In the genomic region with DNA sequence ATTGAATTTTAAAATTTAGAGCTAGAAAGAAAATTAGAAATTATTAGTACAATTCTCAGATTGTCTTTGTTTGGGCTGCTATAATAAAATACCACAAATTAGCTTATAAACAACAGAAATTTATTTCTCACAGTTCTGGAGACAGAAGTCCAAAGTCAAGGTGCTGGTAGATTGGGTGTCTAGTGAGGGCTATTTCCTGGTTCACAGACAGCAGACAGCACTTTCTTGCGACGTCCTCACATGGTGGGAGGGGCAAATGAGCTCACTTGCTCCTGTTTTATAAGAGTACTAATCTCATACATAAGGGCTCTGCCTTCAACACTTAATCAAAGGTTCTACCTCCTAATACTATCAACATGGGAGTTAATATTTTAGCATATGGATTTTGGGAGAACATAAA, we compare ENCODE assay signal across 21 cellular contexts.
"Had no signal": no experiment of that assay in that cellular context is flagged by ENCODE, and none has a peak within 500 bp of the region (broad histone marks: within the 10 kb centered on the region; RNA-seq: fewer than 3 reads in every experiment).

No MANE protein-coding gene starts in this region.

- DNase-seq: activated B cell treated with CpG ODN at 0.5 μM for 24 hours; activated CD4-positive, alpha-beta T cell treated with anti-CD3 and anti-CD28 coated beads for 1 hour; activated CD4-positive, alpha-beta T cell treated with anti-CD3 and anti-CD28 coated beads, Interleukin-2, amount 10 ng/mL, durations not matched to agents 24 days and 14 days; activated CD4-positive, alpha-beta T cell treated with anti-CD3 and anti-CD28 coated beads, Interleukin-2, amount 50 U/mL, for 48 hours; activated CD8-positive, alpha-beta memory T cell treated with anti-CD3 and anti-CD28 coated beads, Interleukin-2, amount 10 ng/mL, durations not matched to agents 7 days and 5 days; activated effector memory CD4-positive, alpha-beta T cell treated with Interleukin-2 at 50 U/mL for 16 hours; activated naive CD4-positive, alpha-beta T cell; activated T-cell treated with anti-CD3 and anti-CD28 coated beads, Interleukin-2, amount 50 U/mL, for 24 hours; aorta; caudate nucleus; Karpas-422; MM.1S; NCI-H1092; NCI-H1930; NCI-H510A treated with DMSO at 0.1 percent for 48 hours; PC-3; SIG-M5; T-helper 17 cell; T-helper 9 cell had no signal

- H3K4me1 ChIP-seq: breast epithelium had no signal

- H3K27ac ChIP-seq: breast epithelium had no signal

- H3K4me3 ChIP-seq: breast epithelium had no signal

- ATAC-seq: activated CD8-positive, alpha-beta memory T cell treated with anti-CD3 and anti-CD28 coated beads, Interleukin-2, amount 10 ng/mL, durations not matched to agents 7 days and 5 days; PC-3; T-helper 17 cell had no signal

- FAIRE-seq: TTC549 had no signal

- H3K9me3 ChIP-seq: breast epithelium had no signal

- H3K27me3 ChIP-seq: breast epithelium had no signal

- H3K36me3 ChIP-seq: breast epithelium had no signal
